8 cellular contexts compared by ENCODE assay signal in genomic region chr2:218962859-218963492, GRCh38. TPM values are rescaled to one million over a fixed set of nuclear protein-coding genes. Genes with fewer than 3 reads are reported as not detected.
DNase-seq lines count a peak whose midpoint lies in the region; ATAC-seq and TF ChIP-seq lines count a peak whose summit lies in the region.

No MANE protein-coding gene starts in this region.

- peaks cover 6% of the 10 kb centered on the region; the same call in 1 of the 2 replicates for H4K20me1 ChIP-seq in DND-41 (ENCODE audit: insufficient read depth, low read length)

- H3K4me3 Mint-ChIP-seq in activated B cell treated with CpG ODN at 0.5 μM for 24 hours = no peak overlapping the region

- H3K27me3 ChIP-seq in DND-41 (ENCODE audit: insufficient read depth, low read length, poor library complexity) = peaks cover 6% of the 10 kb centered on the region
- peaks cover 78% of the 10 kb centered on the region for H3K27me3 ChIP-seq in lower lobe of right lung (ENCODE audit: low read depth)

- H3K27me3 Mint-ChIP-seq in activated B cell treated with CpG ODN at 0.5 μM for 24 hours = peaks cover 61% of the 10 kb centered on the region

- ATAC-seq in DND-41 (ENCODE audit: insufficient read depth, low read depth) = peak; percentile 52; the same call in 1 of the 3 replicates
- no peak for ATAC-seq in activated B cell treated with CpG ODN at 0.5 μM for 24 hours (ENCODE audit: low read depth)
- peak; percentile 27 to 51 for ATAC-seq in lower lobe of right lung
- ATAC-seq in HG02885 (IDR thresholded peaks at IDR 0.05; ENCODE audit: poor library complexity, unreplicated experiment) = no peak
- no peak for ATAC-seq in GM18867 (IDR thresholded peaks at IDR 0.05; ENCODE audit: unreplicated experiment)

- H3K4me1 Mint-ChIP-seq in activated B cell treated with CpG ODN at 0.5 μM for 24 hours = peaks cover 15% of the 10 kb centered on the region

- DNase-seq in DND-41 (peak; percentile 55), NCI-H187 (lab: John Stamatoyannopoulos, UW) (peak; percentile 64 to 84), activated B cell treated with CpG ODN at 0.5 μM for 24 hours (peak; percentile 35), lower lobe of right lung (peak; percentile 63)
- peak; percentile 33 for DNase-seq in effector CD4-positive, alpha-beta T cell
- DNase-seq in stimulated activated CD8-positive, alpha-beta memory T cell treated with anti-CD3 and anti-CD28 coated beads, Interleukin-7, amount 100 ng/mL, for 24 hours (ENCODE audit: low read depth) = peak; percentile 28

- POLR2A ChIA-PET in activated B cell treated with CpG ODN at 0.5 μM for 24 hours (lab: Charles Lee) = no interaction called here

- no peak overlapping the region for H3K27ac ChIP-seq in DND-41 (ENCODE audit: low read length)
- H3K27ac ChIP-seq in lower lobe of right lung = no peak overlapping the region

- intact Hi-C loops in activated B cell treated with CpG ODN at 0.5 μM for 24 hours (cut with micrococcal nuclease) (loop anchor here (5.0 kb wide), 1 partner anchor 344 kb away; the partner anchor contains the start of gene PTPRN), lower lobe of right lung (cut with DNase I) (no loop called here)

- H3K27ac Mint-ChIP-seq in activated B cell treated with CpG ODN at 0.5 μM for 24 hours = no peak overlapping the region

- no peaks in the 10 kb centered on the region for H3K9me3 Mint-ChIP-seq in activated B cell treated with CpG ODN at 0.5 μM for 24 hours

- H3K9ac ChIP-seq in DND-41 (ENCODE audit: low read depth, low read length) = no peak overlapping the region

- H3K4me1 ChIP-seq in DND-41 (ENCODE audit: insufficient read depth, low read length) = no peaks in the 10 kb centered on the region
- peaks cover 8% of the 10 kb centered on the region for H3K4me1 ChIP-seq in lower lobe of right lung

- H3K9me3 ChIP-seq in DND-41 (ENCODE audit: insufficient read depth, low read length, severe bottlenecking) = no peaks in the 10 kb centered on the region
- no peaks in the 10 kb centered on the region for H3K9me3 ChIP-seq in lower lobe of right lung

- no peak overlapping the region for H3K4me2 ChIP-seq in DND-41 (ENCODE audit: insufficient read depth, low read length)

- CTCF ChIA-PET in activated B cell treated with CpG ODN at 0.5 μM for 24 hours (lab: Charles Lee) = no interaction called here

- no peaks in the 10 kb centered on the region for H3K36me3 Mint-ChIP-seq in activated B cell treated with CpG ODN at 0.5 μM for 24 hours (ENCODE audit: low read depth)

- TF ChIP-seq CTCF in DND-41 (IDR thresholded peaks at IDR 0.05; ENCODE audit: borderline replicate concordance, extremely low read depth, low read length, poor library complexity, severe bottlenecking) (no peak), activated B cell treated with CpG ODN at 0.5 μM for 24 hours (IDR thresholded peaks at IDR 0.05) (no peak), lower lobe of right lung (IDR thresholded peaks at IDR 0.05) (no peak)

- no peaks in the 10 kb centered on the region for H3K79me2 ChIP-seq in DND-41 (ENCODE audit: insufficient read depth, low read length)

- H2AFZ ChIP-seq in DND-41 (ENCODE audit: low read depth, low read length) = no peak overlapping the region

- no peak overlapping the region for H3K4me3 ChIP-seq in DND-41 (ENCODE audit: low read depth in 1 of 2, low read length in 2 of 2)
- H3K4me3 ChIP-seq in lower lobe of right lung = no peak overlapping the region

- H3K36me3 ChIP-seq in DND-41 (ENCODE audit: insufficient read depth, low read length) (no peaks in the 10 kb centered on the region), lower lobe of right lung (no peaks in the 10 kb centered on the region)

RNA-seq across cellular contexts. Expression of gene CDK5R2, which starts 3.5 kb away (rescaled TPM):
- total RNA-seq in activated B cell treated with CpG ODN at 0.5 μM for 24 hours (0.07 TPM in 1 of 2 replicates, not detected in the other), lower lobe of right lung (not detected)

RNA-seq across cellular contexts. Expression of gene FEV, which starts 22.0 kb away (rescaled TPM):
- total RNA-seq in activated B cell treated with CpG ODN at 0.5 μM for 24 hours = not detected in 2 replicates
- total RNA-seq in lower lobe of right lung = not detected

RNA-seq across cellular contexts. Expression of gene CRYBA2, which starts 30.2 kb away (rescaled TPM):
- total RNA-seq in activated B cell treated with CpG ODN at 0.5 μM for 24 hours (not detected in 2 replicates), lower lobe of right lung (not detected)

Comparison
In these comparisons a context has a peak if more than half of its experiments do, and no peak if none do; other contexts are left out.
1. ATAC-seq: peak in DND-41 (single experiment) and lower lobe of right lung (2 of 2); none in activated B cell treated with CpG ODN at 0.5 μM for 24 hours (single experiment), HG02885 (single experiment) and GM18867 (single experiment).
2. Peak in every context shown above with its lines, with median percentiles within 50 percentile points of each other: DNase-seq.